Comparison of ENCODE assay signal across 1 cellular context in the genomic region with DNA sequence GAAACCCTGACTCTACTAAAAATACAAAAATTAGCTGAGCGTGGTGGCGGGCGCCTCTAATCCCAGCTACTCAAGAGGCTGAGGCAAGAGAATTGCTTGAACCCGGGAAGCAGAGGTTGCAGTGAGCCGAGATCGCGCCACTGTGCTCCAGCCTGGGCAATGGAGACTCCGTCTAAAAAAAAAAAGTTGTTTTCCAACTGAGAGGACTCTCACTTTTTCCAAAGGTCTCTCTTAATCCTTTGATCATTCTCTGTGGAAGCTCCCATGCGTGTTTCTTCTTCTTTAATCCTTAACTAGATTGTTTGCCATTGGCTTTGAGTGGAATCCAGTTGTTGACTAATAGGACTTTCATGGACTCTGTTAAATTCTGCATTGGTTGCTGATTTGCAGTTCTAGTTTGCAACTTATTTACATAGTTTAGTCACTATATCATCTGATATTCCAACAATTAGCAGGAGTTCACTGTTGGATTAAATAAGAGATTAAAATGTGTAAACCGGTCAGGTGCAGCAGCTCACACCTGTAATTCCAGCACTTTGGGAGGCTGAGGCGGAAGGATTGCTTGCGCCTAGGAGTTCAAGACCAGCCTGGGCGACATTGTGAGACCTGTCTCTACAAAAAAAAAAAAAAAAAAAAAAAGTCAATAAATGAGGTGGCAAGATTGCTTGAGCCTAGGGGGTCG.
A peak's percentile ranks its signal among the peaks of the same experiment; 100 is the strongest.
TF ChIP-seq lines count a peak whose summit lies in the region.

No MANE protein-coding gene starts in this region.

TF ChIP-seq in liver, 16 proteins besides CTCF, POLR2A, EP300 and RAD21 (continued from another document):
- TF ChIP-seq, protein P1, sequence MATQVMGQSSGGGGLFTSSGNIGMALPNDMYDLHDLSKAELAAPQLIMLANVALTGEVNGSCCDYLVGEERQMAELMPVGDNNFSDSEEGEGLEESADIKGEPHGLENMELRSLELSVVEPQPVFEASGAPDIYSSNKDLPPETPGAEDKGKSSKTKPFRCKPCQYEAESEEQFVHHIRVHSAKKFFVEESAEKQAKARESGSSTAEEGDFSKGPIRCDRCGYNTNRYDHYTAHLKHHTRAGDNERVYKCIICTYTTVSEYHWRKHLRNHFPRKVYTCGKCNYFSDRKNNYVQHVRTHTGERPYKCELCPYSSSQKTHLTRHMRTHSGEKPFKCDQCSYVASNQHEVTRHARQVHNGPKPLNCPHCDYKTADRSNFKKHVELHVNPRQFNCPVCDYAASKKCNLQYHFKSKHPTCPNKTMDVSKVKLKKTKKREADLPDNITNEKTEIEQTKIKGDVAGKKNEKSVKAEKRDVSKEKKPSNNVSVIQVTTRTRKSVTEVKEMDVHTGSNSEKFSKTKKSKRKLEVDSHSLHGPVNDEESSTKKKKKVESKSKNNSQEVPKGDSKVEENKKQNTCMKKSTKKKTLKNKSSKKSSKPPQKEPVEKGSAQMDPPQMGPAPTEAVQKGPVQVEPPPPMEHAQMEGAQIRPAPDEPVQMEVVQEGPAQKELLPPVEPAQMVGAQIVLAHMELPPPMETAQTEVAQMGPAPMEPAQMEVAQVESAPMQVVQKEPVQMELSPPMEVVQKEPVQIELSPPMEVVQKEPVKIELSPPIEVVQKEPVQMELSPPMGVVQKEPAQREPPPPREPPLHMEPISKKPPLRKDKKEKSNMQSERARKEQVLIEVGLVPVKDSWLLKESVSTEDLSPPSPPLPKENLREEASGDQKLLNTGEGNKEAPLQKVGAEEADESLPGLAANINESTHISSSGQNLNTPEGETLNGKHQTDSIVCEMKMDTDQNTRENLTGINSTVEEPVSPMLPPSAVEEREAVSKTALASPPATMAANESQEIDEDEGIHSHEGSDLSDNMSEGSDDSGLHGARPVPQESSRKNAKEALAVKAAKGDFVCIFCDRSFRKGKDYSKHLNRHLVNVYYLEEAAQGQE (IDR thresholded peaks at IDR 0.05), result peak; percentile 14
- TF ChIP-seq RXRA (IDR thresholded peaks at IDR 0.05) (peak; percentile 61 to 78), NR2F2 (IDR thresholded peaks at IDR 0.05) (no peak), EGR1 (IDR thresholded peaks at IDR 0.05; ENCODE audit: low read depth in 2 of 2) (peak in 1 of 2 donors; percentile 73), HNF4G (IDR thresholded peaks at IDR 0.05) (peak; percentile 31), HNF4A (conservative IDR thresholded peaks at IDR 0.05) (peak; percentile 68 to 81), FOXA2 (IDR thresholded peaks at IDR 0.05) (peak; percentile 77), TAF1 (conservative IDR thresholded peaks at IDR 0.05) (no peak), GABPA (IDR thresholded peaks at IDR 0.05 in 1 of 2, conservative IDR thresholded peaks at IDR 0.05 in 1 of 2) (no peak), JUND (IDR thresholded peaks at IDR 0.05) (peak; percentile 84 to 93), FOXA1 (IDR thresholded peaks at IDR 0.05) (peak; percentile 77)
- TF ChIP-seq, protein P2, sequence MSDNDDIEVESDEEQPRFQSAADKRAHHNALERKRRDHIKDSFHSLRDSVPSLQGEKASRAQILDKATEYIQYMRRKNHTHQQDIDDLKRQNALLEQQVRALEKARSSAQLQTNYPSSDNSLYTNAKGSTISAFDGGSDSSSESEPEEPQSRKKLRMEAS (IDR thresholded peaks at IDR 0.05), result no peak
